ENCODE assay signal across 9 cellular contexts in genomic region chr13:30346789-30347167, GRCh38. TPM values are rescaled to one million over a fixed set of nuclear protein-coding genes. Genes with fewer than 3 reads are reported as not detected.
DNase-seq lines count a peak whose midpoint lies in the region; ATAC-seq and TF ChIP-seq lines count a peak whose summit lies in the region.
"Had no signal": no experiment of that assay in that cellular context is flagged by ENCODE, and none has a peak within 500 bp of the region (broad histone marks: within the 10 kb centered on the region; RNA-seq: fewer than 3 reads in every experiment).

No MANE protein-coding gene starts in this region.

- H3K27me3 ChIP-seq in esophagus squamous epithelium = no peaks in the 10 kb centered on the region

- no peak for TF ChIP-seq POLR2A in esophagus squamous epithelium (IDR thresholded peaks at IDR 0.05)

- no peaks in the 10 kb centered on the region for H3K9me3 ChIP-seq in esophagus squamous epithelium

- H3K4me3 ChIP-seq in esophagus squamous epithelium = no peak overlapping the region

- peak overlapping the region in 3 of 4 donors; percentile 42 to 71 (median 51) for H3K27ac ChIP-seq in esophagus squamous epithelium
- H3K27ac ChIP-seq: parathyroid adenoma had no signal

- ATAC-seq in GM18502 (IDR thresholded peaks at IDR 0.05; ENCODE audit: poor library complexity, unreplicated experiment) (peak; percentile 53), GM21367 (IDR thresholded peaks at IDR 0.05; ENCODE audit: unreplicated experiment) (peak; percentile 20), HG03378 (IDR thresholded peaks at IDR 0.05; ENCODE audit: unreplicated experiment) (peak; percentile 42), HG03439 (IDR thresholded peaks at IDR 0.05; ENCODE audit: unreplicated experiment) (no peak)

- no peak for TF ChIP-seq CTCF in esophagus squamous epithelium (IDR thresholded peaks at IDR 0.05)

- WGBS in esophagus squamous epithelium, 2 donors = 79 to 85% methylated on average over 4 of the region's 4 CpGs

- H3K4me1 ChIP-seq in esophagus squamous epithelium = peaks cover 3 to 31% (median 10%) of the 10 kb centered on the region in 3 donors
- H3K4me1 ChIP-seq: parathyroid adenoma had no signal

- DNase-seq in esophagus squamous epithelium (lab: John Stamatoyannopoulos, UW) (no peak), NCI-H1417 (lab: John Stamatoyannopoulos, UW) (no peak), NCI-H1092 (lab: John Stamatoyannopoulos, UW) (no peak)
- DNase-seq in effector CD4-positive, alpha-beta T cell = no peak

- intact Hi-C loops in esophagus squamous epithelium (cut with DNase I) = no loop called here

- no peaks in the 10 kb centered on the region for H3K36me3 ChIP-seq in esophagus squamous epithelium

RNA-seq across cellular contexts. Expression of gene KATNAL1, which starts 39.4 kb away (rescaled TPM):
- 10 to 100 TPM in 1 of 4 donors, 1 to 10 TPM in 3; 1.4 to 13.4 (median 6.2) TPM for total RNA-seq in esophagus squamous epithelium
